19 cellular contexts compared by ENCODE assay signal in the genomic region with DNA sequence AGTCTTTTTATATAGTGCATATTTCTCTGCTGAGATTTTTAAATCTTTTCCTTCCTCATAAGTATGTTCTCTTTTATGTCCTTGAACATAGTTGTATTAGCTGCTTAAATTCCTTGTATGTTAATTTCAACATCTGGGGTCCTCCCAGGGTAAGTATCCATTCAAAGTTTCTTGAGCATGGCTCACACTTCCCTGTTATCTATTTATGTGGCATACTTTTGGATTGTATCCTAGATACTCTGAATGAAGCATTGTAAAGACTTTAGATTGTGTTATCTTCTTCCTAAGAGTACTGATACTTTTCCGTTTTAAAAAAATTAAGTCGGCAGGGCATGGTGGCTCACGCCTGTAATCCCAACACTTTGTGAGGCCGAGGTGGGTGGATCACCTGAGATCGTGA. TPM values are rescaled to one million over a fixed set of nuclear protein-coding genes. Genes with fewer than 3 reads are reported as not detected.
DNase-seq lines count a peak whose midpoint lies in the region; ATAC-seq and TF ChIP-seq lines count a peak whose summit lies in the region.
"Had no signal": no experiment of that assay in that cellular context is flagged by ENCODE, and none has a peak within 500 bp of the region (broad histone marks: within the 10 kb centered on the region; RNA-seq: fewer than 3 reads in every experiment).

No MANE protein-coding gene starts in this region.

- H3K4me2 ChIP-seq in neural progenitor cell, result no peak overlapping the region
- H3K4me2 ChIP-seq: BLaER1, GM23338 had no signal

- ATAC-seq in activated T-cell treated with anti-CD3 and anti-CD28 coated beads, Interleukin-2, amount 50 U/mL, for 72 hours (replicated peaks in 1 of 2), result no peak
- no peak for ATAC-seq in GM21447 (IDR thresholded peaks at IDR 0.05; ENCODE audit: unreplicated experiment)
- ATAC-seq: CD8-positive, alpha-beta T cell; GM23338 had no signal

- peak overlapping the region; percentile 74 for H3K27ac Mint-ChIP-seq in activated T-cell treated with anti-CD3 and anti-CD28 coated beads, Interleukin-2, amount 50 U/mL, for 72 hours
- H3K27ac Mint-ChIP-seq in neural progenitor cell, result peak overlapping the region; percentile 76
- H3K27ac Mint-ChIP-seq: B cell; CD8-positive, alpha-beta T cell; GM23338; HFFc6 had no signal

- no peaks in the 10 kb centered on the region for H3K9me3 ChIP-seq in neural progenitor cell (ENCODE audit: low read depth)
- H3K9me3 ChIP-seq: BLaER1, Caco-2, HAP-1 had no signal

- H3K27me3 ChIP-seq in neural progenitor cell, result no peaks in the 10 kb centered on the region
- H3K27me3 ChIP-seq: BLaER1 had no signal

- H3K9me3 Mint-ChIP-seq in activated T-cell treated with anti-CD3 and anti-CD28 coated beads, Interleukin-2, amount 50 U/mL, for 72 hours, result no peaks in the 10 kb centered on the region
- no peaks in the 10 kb centered on the region for H3K9me3 Mint-ChIP-seq in neural progenitor cell
- H3K9me3 Mint-ChIP-seq: CD4-positive, CD25-positive, alpha-beta regulatory T cell; CD8-positive, alpha-beta T cell; GM23338; HFFc6 had no signal

- H3K4me1 ChIP-seq in neural progenitor cell, result no peaks in the 10 kb centered on the region
- H3K4me1 ChIP-seq: BLaER1, HAP-1 had no signal

- H4K20me1 ChIP-seq in neural progenitor cell (ENCODE audit: low read depth), result no peaks in the 10 kb centered on the region
- H4K20me1 ChIP-seq: BLaER1 had no signal

- H2AFZ ChIP-seq in neural progenitor cell (replicated peaks), result no peak overlapping the region
- H2AFZ ChIP-seq: GM23338 had no signal

- DNase-seq in activated T-cell treated with anti-CD3 and anti-CD28 coated beads, Interleukin-2, amount 50 U/mL, for 72 hours, result no peak
- DNase-seq in activated T-cell treated with anti-CD3 and anti-CD28 coated beads, Interleukin-2, amount 50 U/mL, for 1 hour, result no peak
- DNase-seq in fibroblast of pulmonary artery (ENCODE audit: low read depth) (peak; percentile 57), neural progenitor cell (ENCODE audit: low spot score) (no peak), H4 (ENCODE audit: low spot score) (no peak), NCI-H1092 treated with DMSO at 0.1 percent for 48 hours (lab: John Stamatoyannopoulos, UW) (no peak)
- DNase-seq: Caco-2; CD4-positive, CD25-positive, alpha-beta regulatory T cell; CD8-positive, alpha-beta T cell; DMS153; DND-41; HFFc6 had no signal

- no peaks in the 10 kb centered on the region for H3K36me3 ChIP-seq in neural progenitor cell
- H3K36me3 ChIP-seq: BLaER1, HAP-1 had no signal

- TF ChIP-seq CTCF in fibroblast of pulmonary artery (IDR thresholded peaks at IDR 0.05; ENCODE audit: low read length, missing control alignments), result no peak
- TF ChIP-seq CTCF in neural progenitor cell (IDR thresholded peaks at IDR 0.05), result no peak

- no peaks in the 10 kb centered on the region for H3F3A ChIP-seq in neural progenitor cell (ENCODE audit: low read depth)

- H3K4me3 ChIP-seq in fibroblast of pulmonary artery (replicated peaks; ENCODE audit: low read depth, low read length), result no peak overlapping the region
- no peak overlapping the region for H3K4me3 ChIP-seq in neural progenitor cell
- H3K4me3 ChIP-seq: BLaER1, GM23338, HAP-1 had no signal

- H3K36me3 Mint-ChIP-seq in activated T-cell treated with anti-CD3 and anti-CD28 coated beads, Interleukin-2, amount 50 U/mL, for 72 hours (ENCODE audit: insufficient read depth in 2 of 2), result no peaks in the 10 kb centered on the region
- H3K36me3 Mint-ChIP-seq in neural progenitor cell, result peaks cover 4% of the 10 kb centered on the region

- H3K4me3 Mint-ChIP-seq in activated T-cell treated with anti-CD3 and anti-CD28 coated beads, Interleukin-2, amount 50 U/mL, for 72 hours, result no peak overlapping the region
- no peak overlapping the region for H3K4me3 Mint-ChIP-seq in neural progenitor cell
- H3K4me3 Mint-ChIP-seq: B cell; CD4-positive, CD25-positive, alpha-beta regulatory T cell; CD8-positive, alpha-beta T cell; GM23338; HFFc6 had no signal

- H3K27ac ChIP-seq in neural progenitor cell, result no peak overlapping the region
- H3K27ac ChIP-seq: 22Rv1, BLaER1, C4-2B had no signal

- H3K9ac ChIP-seq in neural progenitor cell, result no peak overlapping the region
- H3K9ac ChIP-seq: BLaER1 had no signal

- H3K79me2 ChIP-seq in neural progenitor cell (ENCODE audit: low read depth), result no peaks in the 10 kb centered on the region

- no peaks in the 10 kb centered on the region for H3K27me3 Mint-ChIP-seq in activated T-cell treated with anti-CD3 and anti-CD28 coated beads, Interleukin-2, amount 50 U/mL, for 72 hours (ENCODE audit: low read depth)
- no peaks in the 10 kb centered on the region for H3K27me3 Mint-ChIP-seq in neural progenitor cell (ENCODE audit: insufficient read depth, low read depth)
- H3K27me3 Mint-ChIP-seq: B cell; CD4-positive, CD25-positive, alpha-beta regulatory T cell had no signal

- no peaks in the 10 kb centered on the region for H3K4me1 Mint-ChIP-seq in activated T-cell treated with anti-CD3 and anti-CD28 coated beads, Interleukin-2, amount 50 U/mL, for 72 hours (ENCODE audit: low read depth)
- H3K4me1 Mint-ChIP-seq in neural progenitor cell, result peaks cover 7% of the 10 kb centered on the region
- H3K4me1 Mint-ChIP-seq: B cell had no signal

RNA-seq across cellular contexts. Expression of a gene that starts 28.4 kb away (rescaled TPM):
- 100 to 1,000 TPM in 1 of 2 donors, 10 to 100 TPM in 1; 97.2 to 102 TPM for total RNA-seq in activated T-cell treated with anti-CD3 and anti-CD28 coated beads, Interleukin-2, amount 50 U/mL, for 72 hours
- 17.2 and 32.5 TPM in 2 replicates for total RNA-seq in neural progenitor cell (ENCODE audit: low replicate concordance)
- 10.3 and 14.2 TPM in 2 replicates for total RNA-seq in H4 (2014; rRNA removed; shearing (Covaris generic))
